ENCODE assay signal across 7 cellular contexts in genomic region chr22:37519268-37520195, GRCh38. TPM values are rescaled to one million over a fixed set of nuclear protein-coding genes. Genes with fewer than 3 reads are reported as not detected.
DNase-seq lines count a peak whose midpoint lies in the region; TF ChIP-seq lines count a peak whose summit lies in the region.

CARD10 (minus strand) TSS chr22:37519415; CDS start chr22:37519200, 215 bp downstream.

- H3K4me3 Mint-ChIP-seq in mesothelial cell of epicardium = peak within 1 kb of the TSS; percentile 75

- peak; percentile 55 to 72 for TF ChIP-seq POLR2A in Peyer's patch (IDR thresholded peaks at IDR 0.05)

- H3K27ac ChIP-seq in Peyer's patch (peak within 1 kb of the TSS; percentile 38 to 97 (median 87)), ectodermal cell (ENCODE audit: insufficient read depth, low read depth, low read length, poor library complexity, severe bottlenecking) (no peak within 1 kb of the TSS)

- TF ChIP-seq CTCF in GM13977 (IDR thresholded peaks at IDR 0.05; ENCODE audit: extremely low read depth, insufficient read depth, missing control alignments) (no peak), Peyer's patch (IDR thresholded peaks at IDR 0.05) (no peak), mesothelial cell of epicardium (IDR thresholded peaks at IDR 0.05; ENCODE audit: unreplicated experiment) (no peak)

- H3K36me3 ChIP-seq in Peyer's patch (peaks cover 0 to 5% (median 0%) of the 10 kb centered on the region in 3 donors), ectodermal cell (ENCODE audit: control insufficient read depth, insufficient read depth, low read length) (no peaks in the 10 kb centered on the region)

- in situ Hi-C loops in GM13977 (cut with MboI; ENCODE audit: low pct_unique_long_range_greater_than_20kb, low sequenced_read_pairs, unreplicated experiment) = no loop called here

- peaks cover 7% of the 10 kb centered on the region for H3K36me3 Mint-ChIP-seq in mesothelial cell of epicardium

- peaks cover 3% of the 10 kb centered on the region for H3K9me3 Mint-ChIP-seq in mesothelial cell of epicardium

- 4 to 5% methylated on average over 99 of the region's 99 CpGs for WGBS in ectodermal cell, 2 experiments

- DNase-seq in GM13977 (ENCODE audit: low spot score) = peak; percentile 65
- peak in 2 of 3 donors; percentile 62 to 85 for DNase-seq in Peyer's patch
- no peak for DNase-seq in mesothelial cell of epicardium (ENCODE audit: low spot score in 2 of 2, unreplicated experiment in 2 of 2)
- no peak for DNase-seq in posterior vena cava (ENCODE audit: low spot score)
- DNase-seq in D341Med (ENCODE audit: low spot score) = no peak
- no peak for DNase-seq in NCI-H1436 treated with DMSO at 0.1 percent for 48 hours (lab: John Stamatoyannopoulos, UW)

- peaks cover 8% of the 10 kb centered on the region for H3K27me3 Mint-ChIP-seq in mesothelial cell of epicardium (ENCODE audit: low read depth)

- intact Hi-C loops in posterior vena cava (cut with DNase I) = no loop called here

- H3K4me1 ChIP-seq in Peyer's patch (peaks cover 0 to 34% (median 10%) of the 10 kb centered on the region in 4 donors), ectodermal cell (ENCODE audit: control insufficient read depth, insufficient read depth, low read length) (no peaks in the 10 kb centered on the region)

- peak within 1 kb of the TSS; percentile 80 for H3K27ac Mint-ChIP-seq in mesothelial cell of epicardium

- H3K27me3 ChIP-seq in Peyer's patch (no peaks in the 10 kb centered on the region), ectodermal cell (ENCODE audit: control insufficient read depth, insufficient read depth, low read length, poor library complexity, severe bottlenecking) (peaks cover 46% of the 10 kb centered on the region)

- peaks cover 8% of the 10 kb centered on the region for H3K4me1 Mint-ChIP-seq in mesothelial cell of epicardium

- H3K9me3 ChIP-seq in Peyer's patch = no peaks in the 10 kb centered on the region
- no peaks in the 10 kb centered on the region for H3K9me3 ChIP-seq in ectodermal cell (ENCODE audit: control insufficient read depth, low read length)

- H3K4me3 ChIP-seq in Peyer's patch (peak within 1 kb of the TSS; percentile 56 to 92 (median 63)), ectodermal cell (ENCODE audit: insufficient read depth, low read depth, low read length) (peak within 1 kb of the TSS; percentile 33)

RNA-seq across cellular contexts. Expression of gene CARD10, which starts in this region (rescaled TPM):
- 100 to 1,000 TPM in 3 of 4 donors, 10 to 100 TPM in 1; 74.3 to 142 (median 123) TPM for total RNA-seq in Peyer's patch
- 2.9 TPM for polyA plus RNA-seq in ectodermal cell (2013, experiment 1 of 4)
- polyA plus RNA-seq in ectodermal cell (2013, experiment 2 of 4) = 2.9 TPM
- 3.4 TPM for polyA plus RNA-seq in ectodermal cell (2013, experiment 3 of 4)
- polyA plus RNA-seq in ectodermal cell (2013, experiment 4 of 4) = 3.8 TPM
- total RNA-seq in mesothelial cell of epicardium = 12.2 to 13.6 TPM (median 13.1 TPM) in 3 replicates
- total RNA-seq in posterior vena cava = 10 to 100 TPM in 1 of 2 donors, 1 to 10 TPM in 1; 7.8 to 12.8 TPM

Comparison
In these comparisons a context has a peak if more than half of its experiments do, and no peak if none do; other contexts are left out.
1. DNase-seq: peak in GM13977 (single experiment) and Peyer's patch (2 of 3); none in mesothelial cell of epicardium (0 of 2), posterior vena cava (single experiment), D341Med (single experiment) and NCI-H1436 treated with DMSO at 0.1 percent for 48 hours (single experiment).